1 cellular context compared by ENCODE assay signal in genomic region chr4:1819284-1819683, GRCh38.
TF ChIP-seq lines count a peak whose summit lies in the region.

No MANE protein-coding gene starts in this region.

TF ChIP-seq in IMR-90, 13 proteins besides CTCF, POLR2A, EP300 and RAD21 (continued from another document):
- no peak for TF ChIP-seq MAFK (IDR thresholded peaks at IDR 0.05; ENCODE audit: low read depth, low read length)
- no peak for TF ChIP-seq SMC3 (IDR thresholded peaks at IDR 0.05; ENCODE audit: low read depth, low read length)
- TF ChIP-seq FOS (IDR thresholded peaks at IDR 0.05; ENCODE audit: low read depth, low read length), result no peak
- no peak for TF ChIP-seq RCOR1 (IDR thresholded peaks at IDR 0.05; ENCODE audit: insufficient replicate concordance, low read length)
- TF ChIP-seq BHLHE40 (IDR thresholded peaks at IDR 0.05; ENCODE audit: low read depth, low read length), result no peak
- no peak for TF ChIP-seq NFE2L2 (IDR thresholded peaks at IDR 0.05; ENCODE audit: low read depth, low read length)
- TF ChIP-seq RFX5 (IDR thresholded peaks at IDR 0.05; ENCODE audit: low read depth, low read length), result no peak
- TF ChIP-seq MXI1 (IDR thresholded peaks at IDR 0.05; ENCODE audit: borderline replicate concordance, low read depth, low read length), result no peak
